ENCODE assay signal across 33 cellular contexts in the genomic region with DNA sequence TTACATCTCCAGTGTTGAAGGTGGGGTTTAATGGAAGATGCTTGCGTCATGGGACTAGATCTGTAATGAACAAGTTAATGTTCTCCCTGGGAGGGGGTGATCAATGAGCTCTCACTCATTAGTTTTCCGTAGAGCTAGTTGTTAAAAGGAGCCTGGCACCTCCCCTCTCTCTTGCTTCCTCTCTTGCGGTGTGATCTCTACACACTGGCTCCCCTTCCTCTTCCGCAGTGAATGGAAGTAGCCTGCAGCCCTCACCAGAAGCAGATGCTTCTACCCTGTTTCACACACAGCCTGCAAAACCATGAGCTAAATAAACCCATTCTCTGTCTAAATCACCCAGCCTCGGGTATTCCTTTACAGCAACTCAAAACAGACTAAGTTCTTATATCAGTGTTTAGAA.
"Had no signal": no experiment of that assay in that cellular context is flagged by ENCODE, and none has a peak within 500 bp of the region (broad histone marks: within the 10 kb centered on the region; RNA-seq: fewer than 3 reads in every experiment).

No MANE protein-coding gene starts in this region.

- ATAC-seq: activated naive CD4-positive, alpha-beta T cell treated with anti-CD3 and anti-CD28 coated beads, Interleukin-2, amount 50 U/mL, for 72 hours; activated T-cell treated with anti-CD3 and anti-CD28 coated beads, Interleukin-2, amount 50 U/mL, for 72 hours; gastroesophageal sphincter; heart left ventricle had no signal

- H3K4me3 ChIP-seq: ascending aorta, breast epithelium, cardiac muscle cell, colonic mucosa, esophagus squamous epithelium, gastroesophageal sphincter, heart left ventricle had no signal

- FAIRE-seq: endometrium, endothelial cell of umbilical vein, TTC549 had no signal

- H3K36me3 Mint-ChIP-seq: activated naive CD4-positive, alpha-beta T cell treated with anti-CD3 and anti-CD28 coated beads, Interleukin-2, amount 10 ng/mL, durations not matched to agents 7 days and 5 days; activated naive CD4-positive, alpha-beta T cell treated with anti-CD3 and anti-CD28 coated beads, Interleukin-2, amount 50 U/mL, for 72 hours; activated naive CD8-positive, alpha-beta T cell treated with anti-CD3 and anti-CD28 coated beads, Interleukin-2, amount 10 ng/mL, durations not matched to agents 7 days and 5 days; brain had no signal

- H3K4me1 ChIP-seq: ascending aorta, breast epithelium, colonic mucosa, esophagus squamous epithelium, gastroesophageal sphincter, heart left ventricle had no signal

- H3K9me3 ChIP-seq: ascending aorta, breast epithelium, colonic mucosa, esophagus squamous epithelium, gastroesophageal sphincter had no signal

- H3K9me3 Mint-ChIP-seq: activated CD4-positive, alpha-beta memory T cell treated with anti-CD3 and anti-CD28 coated beads, Interleukin-2, amount 10 ng/mL, durations not matched to agents 7 days and 5 days; activated CD4-positive, alpha-beta T cell treated with anti-CD3 and anti-CD28 coated beads, Interleukin-2, amount 10 ng/mL, durations not matched to agents 7 days and 5 days; activated naive CD4-positive, alpha-beta T cell treated with anti-CD3 and anti-CD28 coated beads, Interleukin-2, amount 10 ng/mL, durations not matched to agents 7 days and 5 days; activated naive CD8-positive, alpha-beta T cell treated with anti-CD3 and anti-CD28 coated beads, Interleukin-2, amount 10 ng/mL, durations not matched to agents 7 days and 5 days; activated T-cell treated with anti-CD3 and anti-CD28 coated beads, Interleukin-2, amount 50 U/mL, for 72 hours; brain had no signal

- H3K36me3 ChIP-seq: ascending aorta, breast epithelium, cardiac muscle cell, colonic mucosa, esophagus squamous epithelium, gastroesophageal sphincter, heart left ventricle, WERI-Rb-1 had no signal

- H3K4me3 Mint-ChIP-seq: activated CD4-positive, alpha-beta memory T cell treated with anti-CD3 and anti-CD28 coated beads, Interleukin-2, amount 10 ng/mL, durations not matched to agents 7 days and 5 days; activated CD4-positive, alpha-beta T cell treated with anti-CD3 and anti-CD28 coated beads, Interleukin-2, amount 10 ng/mL, durations not matched to agents 7 days and 5 days; activated naive CD4-positive, alpha-beta T cell treated with anti-CD3 and anti-CD28 coated beads, Interleukin-2, amount 10 ng/mL, durations not matched to agents 7 days and 5 days; activated naive CD8-positive, alpha-beta T cell treated with anti-CD3 and anti-CD28 coated beads, Interleukin-2, amount 10 ng/mL, durations not matched to agents 7 days and 5 days; activated T-cell treated with anti-CD3 and anti-CD28 coated beads, Interleukin-2, amount 50 U/mL, for 24 hours; activated T-cell treated with anti-CD3 and anti-CD28 coated beads, Interleukin-2, amount 50 U/mL, for 72 hours; brain had no signal

- H3K4me1 Mint-ChIP-seq: activated CD4-positive, alpha-beta memory T cell treated with anti-CD3 and anti-CD28 coated beads, Interleukin-2, amount 10 ng/mL, durations not matched to agents 7 days and 5 days; activated CD4-positive, alpha-beta T cell treated with anti-CD3 and anti-CD28 coated beads, Interleukin-2, amount 10 ng/mL, durations not matched to agents 7 days and 5 days; activated naive CD4-positive, alpha-beta T cell treated with anti-CD3 and anti-CD28 coated beads, Interleukin-2, amount 10 ng/mL, durations not matched to agents 7 days and 5 days; activated naive CD8-positive, alpha-beta T cell treated with anti-CD3 and anti-CD28 coated beads, Interleukin-2, amount 10 ng/mL, durations not matched to agents 7 days and 5 days; brain had no signal

- H3K27me3 ChIP-seq: ascending aorta, breast epithelium, cardiac muscle cell, colonic mucosa, esophagus squamous epithelium, gastroesophageal sphincter, heart left ventricle had no signal

- H3K27ac Mint-ChIP-seq: activated CD4-positive, alpha-beta memory T cell treated with anti-CD3 and anti-CD28 coated beads, Interleukin-2, amount 10 ng/mL, durations not matched to agents 7 days and 5 days; activated CD4-positive, alpha-beta T cell treated with anti-CD3 and anti-CD28 coated beads, Interleukin-2, amount 10 ng/mL, durations not matched to agents 7 days and 5 days; activated naive CD4-positive, alpha-beta T cell treated with anti-CD3 and anti-CD28 coated beads, Interleukin-2, amount 10 ng/mL, durations not matched to agents 7 days and 5 days; activated naive CD4-positive, alpha-beta T cell treated with anti-CD3 and anti-CD28 coated beads, Interleukin-2, amount 50 U/mL, for 72 hours; activated naive CD8-positive, alpha-beta T cell treated with anti-CD3 and anti-CD28 coated beads, Interleukin-2, amount 10 ng/mL, durations not matched to agents 7 days and 5 days; activated T-cell treated with anti-CD3 and anti-CD28 coated beads, Interleukin-2, amount 50 U/mL, for 24 hours; activated T-cell treated with anti-CD3 and anti-CD28 coated beads, Interleukin-2, amount 50 U/mL, for 72 hours; brain had no signal

- DNase-seq: activated CD4-positive, alpha-beta memory T cell treated with anti-CD3 and anti-CD28 coated beads, Interleukin-2, amount 10 ng/mL, durations not matched to agents 7 days and 5 days; activated CD4-positive, alpha-beta T cell treated with anti-CD3 and anti-CD28 coated beads for 4 hours; activated CD4-positive, alpha-beta T cell treated with anti-CD3 and anti-CD28 coated beads, Interleukin-2, amount 10 ng/mL, durations not matched to agents 7 days and 5 days; activated CD4-positive, alpha-beta T cell treated with anti-CD3 and anti-CD28 coated beads, Interleukin-2, amount 50 U/mL, for 4 hours; activated CD4-positive, CD25-positive, alpha-beta regulatory T cell; activated CD4-positive, CD25-positive, alpha-beta regulatory T cell treated with anti-CD3 and anti-CD28 coated beads, Interleukin-2, amount 50 U/mL, for 72 hours; activated CD8-positive, alpha-beta memory T cell treated with anti-CD3 and anti-CD28 coated beads, Interleukin-2, amount 50 U/mL, for 48 hours; activated gamma-delta T cell; activated naive CD4-positive, alpha-beta T cell; activated naive CD4-positive, alpha-beta T cell treated with anti-CD3 and anti-CD28 coated beads, Interleukin-2, amount 10 ng/mL, durations not matched to agents 7 days and 5 days; activated naive CD8-positive, alpha-beta T cell treated with anti-CD3 and anti-CD28 coated beads, Interleukin-2, amount 10 ng/mL, durations not matched to agents 7 days and 5 days; activated T-cell treated with anti-CD3 and anti-CD28 coated beads for 4 hours; activated T-cell treated with anti-CD3 and anti-CD28 coated beads, Interleukin-2, amount 50 U/mL, for 24 hours; activated T-cell treated with anti-CD3 and anti-CD28 coated beads, Interleukin-2, amount 50 U/mL, for 72 hours; central memory CD4-positive, alpha-beta T cell; cerebellar nuclear complex; colonic mucosa; effector CD8-positive, alpha-beta T cell; esophagus squamous epithelium; foreskin melanocyte; heart left ventricle; T-helper 2 cell; WERI-Rb-1 had no signal

- H3K27me3 Mint-ChIP-seq: activated CD4-positive, alpha-beta memory T cell treated with anti-CD3 and anti-CD28 coated beads, Interleukin-2, amount 10 ng/mL, durations not matched to agents 7 days and 5 days; activated CD4-positive, alpha-beta T cell treated with anti-CD3 and anti-CD28 coated beads, Interleukin-2, amount 10 ng/mL, durations not matched to agents 7 days and 5 days; activated naive CD4-positive, alpha-beta T cell treated with anti-CD3 and anti-CD28 coated beads, Interleukin-2, amount 10 ng/mL, durations not matched to agents 7 days and 5 days; activated naive CD8-positive, alpha-beta T cell treated with anti-CD3 and anti-CD28 coated beads, Interleukin-2, amount 10 ng/mL, durations not matched to agents 7 days and 5 days; activated T-cell treated with anti-CD3 and anti-CD28 coated beads, Interleukin-2, amount 50 U/mL, for 24 hours; brain had no signal

- H3K27ac ChIP-seq: ascending aorta, breast epithelium, cardiac muscle cell, colonic mucosa, epithelial cell of prostate, esophagus squamous epithelium, gastroesophageal sphincter, heart left ventricle, WERI-Rb-1 had no signal
